In genomic region chr22:31313366-31314147, GRCh38 we compare ENCODE assay signal across 8 cellular contexts. TPM values are rescaled to one million over a fixed set of nuclear protein-coding genes. Genes with fewer than 3 reads are reported as not detected.
DNase-seq lines count a peak whose midpoint lies in the region; ATAC-seq, FAIRE-seq and TF ChIP-seq lines count a peak whose summit lies in the region.

No MANE protein-coding gene starts in this region.

- intact Hi-C loops in Calu3 (cut with micrococcal nuclease; ENCODE audit: unreplicated experiment): no loop called here
- intact Hi-C loops in adrenal gland (cut with DNase I): no loop called here
- intact Hi-C loops in cardiac septum (cut with DNase I): no loop called here
- intact Hi-C loops in pancreas (cut with DNase I): no loop called here

- DNase-seq in Calu3 (peak; percentile 86), SKM-1 treated with dmso at 0.1 percent for 144 hours (lab: John Stamatoyannopoulos, UW; ENCODE audit: unreplicated experiment) (peak; percentile 28), adrenal gland (peak; percentile 81 to 93 (median 89)), cardiac septum (ENCODE audit: low spot score) (peak; percentile 85), pancreas (peak; percentile 84 to 92 (median 90)), ureter (ENCODE audit: low spot score) (peak; percentile 93)

- H4K20me1 ChIP-seq in KMS-11 (ENCODE audit: insufficient read depth): no peaks in the 10 kb centered on the region

- H3K79me2 ChIP-seq in KMS-11 (ENCODE audit: insufficient read depth, low read depth): no peaks in the 10 kb centered on the region

- H3K4me3 ChIP-seq in KMS-11 (IDR thresholded peaks at IDR 0.05; ENCODE audit: insufficient read depth, low read depth, low read length) (no peak overlapping the region), adrenal gland (no peak overlapping the region), pancreas (no peak overlapping the region)

- H3K4me3 Mint-ChIP-seq in Calu3 (ENCODE audit: low read depth, unreplicated experiment): peak overlapping the region; percentile 19

- no TSS peak for BruUV-seq in Calu3 (replicated peaks; lab: Mats Ljungman, UMichigan)

- peaks cover 6% of the 10 kb centered on the region for H3K9me3 Mint-ChIP-seq in Calu3 (ENCODE audit: low read depth, unreplicated experiment)

- peak; percentile 29 for FAIRE-seq in pancreas (lab: Jason Lieb, UNC)

- TF ChIP-seq POLR2A in adrenal gland (IDR thresholded peaks at IDR 0.05): peak in 1 of 2 donors; percentile 26

- no peak overlapping the region for H3K4me2 ChIP-seq in KMS-11

- H3K36me3 ChIP-seq in KMS-11 (ENCODE audit: insufficient read depth): no peaks in the 10 kb centered on the region
- H3K36me3 ChIP-seq in adrenal gland (replicated peaks in 1 of 2): no peaks in the 10 kb centered on the region
- no peaks in the 10 kb centered on the region for H3K36me3 ChIP-seq in pancreas

- H3K4me1 Mint-ChIP-seq in Calu3 (ENCODE audit: low read depth, unreplicated experiment): peaks cover 10% of the 10 kb centered on the region

- no peaks in the 10 kb centered on the region for H3K9me3 ChIP-seq in adrenal gland (replicated peaks in 1 of 3)
- H3K9me3 ChIP-seq in pancreas: no peaks in the 10 kb centered on the region

- H3K27ac ChIP-seq in KMS-11 (no peak overlapping the region), adrenal gland (peak overlapping the region in 2 of 5 donors; percentile 31 to 69), pancreas (peak overlapping the region; percentile 30 to 95 (median 84))

- TF ChIP-seq CTCF in Calu3 (IDR thresholded peaks at IDR 0.05; ENCODE audit: unreplicated experiment) (peak; percentile 91), KMS-11 (conservative IDR thresholded peaks at IDR 0.05; ENCODE audit: low read depth, low read length) (peak; percentile 88), adrenal gland (IDR thresholded peaks at IDR 0.05) (peak; percentile 73 to 92 (median 83)), pancreas (IDR thresholded peaks at IDR 0.05) (peak; percentile 83 to 93 (median 85))

- H3K36me3 Mint-ChIP-seq in Calu3 (ENCODE audit: insufficient read depth, unreplicated experiment): no peaks in the 10 kb centered on the region

- CTCF ChIA-PET in Calu3 (lab: Charles Lee): interaction anchor here (0.6 to 2.4 kb wide), 16 partner anchors 10 to 235 kb away, joined by 3 to 33 read pairs (median 5); partner anchors contain the start of genes PATZ1, PIK3IP1, RNF185 and SELENOM

- no peaks in the 10 kb centered on the region for H3K4me1 ChIP-seq in KMS-11 (ENCODE audit: low read depth, poor library complexity, severe bottlenecking)
- peaks cover 4 to 5% of the 10 kb centered on the region in 2 donors for H3K4me1 ChIP-seq in adrenal gland (replicated peaks in 1 of 2)
- H3K4me1 ChIP-seq in pancreas: peaks cover 5 to 6% (median 5%) of the 10 kb centered on the region in 3 donors

- H3K27me3 ChIP-seq in KMS-11 (ENCODE audit: insufficient read depth, low read depth) (no peaks in the 10 kb centered on the region), adrenal gland (no peaks in the 10 kb centered on the region), pancreas (no peaks in the 10 kb centered on the region)

- peak; percentile 98 to 100 (median 99) for ATAC-seq in pancreas
- no peak for ATAC-seq in GM19324 (IDR thresholded peaks at IDR 0.05; ENCODE audit: low FRiP score, unreplicated experiment)

- H3K9ac ChIP-seq in KMS-11: no peak overlapping the region

- peak overlapping the region; percentile 36 for H3K27ac Mint-ChIP-seq in Calu3 (ENCODE audit: unreplicated experiment)

- WGBS in adrenal gland, 4 donors: 25 to 39% (median 31%) methylated on average over 6 of the region's 6 CpGs
- WGBS in pancreas, 2 donors: 26 to 29% methylated on average over 6 of the region's 6 CpGs

- no peaks in the 10 kb centered on the region for H3K27me3 Mint-ChIP-seq in Calu3 (ENCODE audit: unreplicated experiment)

- H2AFZ ChIP-seq in KMS-11 (ENCODE audit: low read depth): no peak overlapping the region; the same call in 1 of the 2 replicates

RNA-seq across cellular contexts. Expression of gene PIK3IP1, which starts 21.3 kb away (rescaled TPM):
- 6.2 and 7.5 TPM in 2 replicates for total RNA-seq in Calu3 (2022)
- 100 to 1,000 TPM in 3 of 8 donors, 10 to 100 TPM in 5; 13.7 to 161 (median 80.6) TPM for total RNA-seq in adrenal gland
- 10 to 100 TPM; 12.1 to 22.8 (median 12.8) TPM for polyA plus RNA-seq in adrenal gland
- total RNA-seq in cardiac septum: 10.5 TPM
- total RNA-seq in pancreas: 10 to 100 TPM in 1 of 6 donors, 1 to 10 TPM in 5; 2.4 to 24.5 (median 6.0) TPM
- polyA plus RNA-seq in pancreas: 1 to 10 TPM; 3.6 to 5.9 TPM
- 57.8 TPM for total RNA-seq in ureter

RNA-seq across cellular contexts. Expression of gene PATZ1, which starts 32.6 kb away (rescaled TPM):
- total RNA-seq in Calu3 (2022): 35.0 and 35.5 TPM in 2 replicates
- 10 to 100 TPM; 15.5 to 34.8 (median 28.3) TPM for total RNA-seq in adrenal gland
- 10 to 100 TPM in 2 of 3 donors, 1 to 10 TPM in 1; 9.2 to 21.8 (median 21.0) TPM for polyA plus RNA-seq in adrenal gland
- 11.9 TPM for total RNA-seq in cardiac septum
- total RNA-seq in pancreas: 10 to 100 TPM; 12.0 to 28.6 (median 16.7) TPM
- 10 to 100 TPM; 21.6 to 30.2 TPM for polyA plus RNA-seq in pancreas
- 58.5 TPM for total RNA-seq in ureter

Comparison
In these comparisons a context has a peak if more than half of its experiments do, and no peak if none do; other contexts are left out.
1. DNase-seq: peak in every context shown above with its lines; median percentile 93 in ureter; 90 in pancreas; 89 in adrenal gland; 86 in Calu3; 85 in cardiac septum; 28 in SKM-1 treated with dmso at 0.1 percent for 144 hours.